ENCODE assay signal across 1 cellular context in the genomic region with DNA sequence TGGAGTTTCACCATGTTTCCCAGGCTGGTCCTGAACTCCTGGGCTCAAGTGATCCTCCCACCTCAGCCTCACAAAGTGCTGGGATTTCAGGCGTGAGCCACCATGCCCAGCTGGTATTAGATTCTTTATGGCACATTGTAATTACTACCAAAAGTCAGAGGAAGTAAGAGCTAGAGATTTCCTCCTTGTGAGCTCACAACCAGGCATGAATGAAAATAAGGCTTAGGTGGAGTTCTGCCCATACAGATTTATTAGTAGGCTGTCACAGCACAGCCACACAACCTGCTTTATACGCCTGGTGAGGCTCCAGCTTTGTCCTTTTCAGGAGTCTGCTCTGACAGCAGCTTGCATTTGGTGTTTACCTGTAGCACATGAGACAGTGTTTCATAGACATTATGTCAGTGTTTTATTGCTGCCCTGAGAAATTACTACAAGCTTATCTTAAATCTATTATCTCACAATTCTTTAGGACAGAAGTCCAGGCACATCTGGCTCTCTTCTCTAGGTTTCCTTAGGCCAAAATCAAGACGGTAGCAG.
TF ChIP-seq lines count a peak whose summit lies in the region.

No MANE protein-coding gene starts in this region.

TF ChIP-seq in SK-N-SH, 30 proteins besides CTCF, POLR2A, EP300 and RAD21 (continued from another document):
- TF ChIP-seq, protein P1, sequence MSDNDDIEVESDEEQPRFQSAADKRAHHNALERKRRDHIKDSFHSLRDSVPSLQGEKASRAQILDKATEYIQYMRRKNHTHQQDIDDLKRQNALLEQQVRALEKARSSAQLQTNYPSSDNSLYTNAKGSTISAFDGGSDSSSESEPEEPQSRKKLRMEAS (IDR thresholded peaks at IDR 0.05; ENCODE audit: low read depth), result no peak
- peak; percentile 58 for TF ChIP-seq GATA2 (CRISPR knock-in tag; IDR thresholded peaks at IDR 0.05)
- no peak for TF ChIP-seq SMC3 (IDR thresholded peaks at IDR 0.05; ENCODE audit: low read depth, low read length)
